In genomic region chr3:187941848-187942194, GRCh38 we compare ENCODE assay signal across 14 cellular contexts.
DNase-seq lines count a peak whose midpoint lies in the region; ATAC-seq and TF ChIP-seq lines count a peak whose summit lies in the region.
"Had no signal": no experiment of that assay in that cellular context is flagged by ENCODE, and none has a peak within 500 bp of the region (broad histone marks: within the 10 kb centered on the region; RNA-seq: fewer than 3 reads in every experiment).

No MANE protein-coding gene starts in this region.

- H3K27me3 ChIP-seq in psoas muscle (ENCODE audit: insufficient read depth in 3 of 3, low read length in 2 of 3) (no peaks in the 10 kb centered on the region), endodermal cell (ENCODE audit: control insufficient read depth, insufficient read depth, low read length, poor library complexity, severe bottlenecking) (peaks cover 66% of the 10 kb centered on the region)
- H3K27me3 ChIP-seq: BLaER1 had no signal

- intact Hi-C loops in psoas muscle (cut with DNase I), result no loop called here

- peaks cover 2% of the 10 kb centered on the region for H3K4me1 Mint-ChIP-seq in endodermal cell

- DNase-seq in NCI-H82 (lab: John Stamatoyannopoulos, UW) (peak; percentile 45), NCI-H82 treated with DMSO at 0.1 percent for 48 hours (lab: John Stamatoyannopoulos, UW; ENCODE audit: unreplicated experiment) (no peak), left lobe of liver (ENCODE audit: low spot score) (no peak), psoas muscle (no peak), hepatic stellate cell (ENCODE audit: low spot score) (no peak), endodermal cell (no peak)
- DNase-seq: AML-193; CD8-positive, alpha-beta memory T cell; DMS53; GOT3; H9 had no signal

- no peaks in the 10 kb centered on the region for H3K36me3 Mint-ChIP-seq in endodermal cell (ENCODE audit: low read depth)

- H3K27ac Mint-ChIP-seq in endodermal cell, result no peak overlapping the region
- H3K27ac Mint-ChIP-seq: H9 had no signal

- H3K9me3 Mint-ChIP-seq in endodermal cell, result no peaks in the 10 kb centered on the region
- H3K9me3 Mint-ChIP-seq: CD8-positive, alpha-beta memory T cell; H9 had no signal

- H3K9me3 ChIP-seq in psoas muscle, result no peaks in the 10 kb centered on the region
- no peaks in the 10 kb centered on the region for H3K9me3 ChIP-seq in endodermal cell (ENCODE audit: control insufficient read depth, low read length)
- H3K9me3 ChIP-seq: BLaER1 had no signal

- H3K4me1 ChIP-seq in psoas muscle (peaks cover 34% of the 10 kb centered on the region), endodermal cell (ENCODE audit: control insufficient read depth, insufficient read depth, low read length) (no peaks in the 10 kb centered on the region)

- H3K27me3 Mint-ChIP-seq in endodermal cell (ENCODE audit: insufficient read depth), result peaks cover 6% of the 10 kb centered on the region

- peak; percentile 71 for ATAC-seq in left lobe of liver
- no peak for ATAC-seq in psoas muscle
- ATAC-seq in HG03139 (IDR thresholded peaks at IDR 0.05; ENCODE audit: unreplicated experiment), result no peak

- H3K36me3 ChIP-seq in psoas muscle (ENCODE audit: insufficient read depth in 1 of 2, low read depth in 1 of 2) (no peaks in the 10 kb centered on the region), endodermal cell (ENCODE audit: control insufficient read depth, insufficient read depth, low read length) (no peaks in the 10 kb centered on the region)
- H3K36me3 ChIP-seq: BLaER1 had no signal

- H3K9ac ChIP-seq in endodermal cell (ENCODE audit: extremely low read depth, low read length, poor library complexity, severe bottlenecking), result no peak overlapping the region
- H3K9ac ChIP-seq: BLaER1 had no signal

- H3K4me3 ChIP-seq in psoas muscle (no peak overlapping the region), endodermal cell (ENCODE audit: low read length) (no peak overlapping the region)
- H3K4me3 ChIP-seq: BLaER1 had no signal

- H3K4me3 Mint-ChIP-seq in endodermal cell, result no peak overlapping the region
- H3K4me3 Mint-ChIP-seq: CD8-positive, alpha-beta memory T cell; H9 had no signal

- H3K27ac ChIP-seq in psoas muscle (peak overlapping the region; percentile 56), endodermal cell (ENCODE audit: low read depth, low read length) (no peak overlapping the region)
- H3K27ac ChIP-seq: 22Rv1, BLaER1 had no signal

- TF ChIP-seq CTCF in psoas muscle (IDR thresholded peaks at IDR 0.05) (no peak), endodermal cell (conservative IDR thresholded peaks at IDR 0.05) (no peak)

- WGBS in psoas muscle, 3 donors, result 70 to 79% (median 74%) methylated on average over 2 of the region's 2 CpGs
- 60 to 93% methylated on average over 1 to 2 of the region's 2 CpGs for whole genome bisulfite sequencing in endodermal cell (ENCODE audit: insufficient coverage in 1 of 2, insufficient read length in 1 of 2), 2 experiments
